17 cellular contexts compared by ENCODE assay signal in the genomic region with DNA sequence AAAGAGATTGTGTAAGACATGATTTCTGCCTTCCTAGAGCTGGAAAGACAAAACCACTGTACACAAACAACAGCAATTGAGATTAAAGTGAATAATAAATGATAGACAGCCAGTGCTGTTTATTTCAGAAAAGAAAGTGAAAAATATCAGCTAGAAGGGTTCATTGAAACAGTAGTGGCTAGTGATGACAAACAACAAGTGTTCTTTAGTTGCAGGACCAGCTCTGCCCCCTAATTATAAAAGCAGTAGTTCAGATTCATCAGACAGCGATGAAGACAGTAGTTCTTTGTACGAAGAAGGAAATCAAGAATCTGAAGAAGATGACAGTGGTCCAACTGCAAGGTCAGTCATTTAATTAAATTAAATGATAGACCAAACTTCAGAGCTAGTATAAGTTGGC. TPM values are rescaled to one million over a fixed set of nuclear protein-coding genes. Genes with fewer than 3 reads are reported as not detected.
DNase-seq lines count a peak whose midpoint lies in the region; TF ChIP-seq lines count a peak whose summit lies in the region.
"Had no signal": no experiment of that assay in that cellular context is flagged by ENCODE, and none has a peak within 500 bp of the region (broad histone marks: within the 10 kb centered on the region; RNA-seq: fewer than 3 reads in every experiment).

No MANE protein-coding gene starts in this region.

- DNase-seq in Ammon's horn (ENCODE audit: low spot score): peak; percentile 7
- DNase-seq in SK-MEL-5 (ENCODE audit: low read depth, low spot score): peak; percentile 54
- DNase-seq in foreskin melanocyte: peak; percentile 66
- DNase-seq in substantia nigra (lab: John Stamatoyannopoulos, UW): no peak
- DNase-seq in NCI-H82 treated with DMSO at 0.1 percent for 48 hours (lab: John Stamatoyannopoulos, UW; ENCODE audit: unreplicated experiment): no peak
- no peak for DNase-seq in glomerular visceral epithelial cell (ENCODE audit: extremely low spot score)
- no peak for DNase-seq in foreskin fibroblast
- DNase-seq: AML-193; Calu3; CD4-positive, alpha-beta memory T cell; DMS79 treated with DMSO at 0.1 percent for 48 hours; GF-D8; HCEC 1CT had no signal

- no peak for TF ChIP-seq CTCF in foreskin fibroblast (IDR thresholded peaks at IDR 0.05; ENCODE audit: low read depth, low read length)

- peak overlapping the region; percentile 11 for H3K27ac ChIP-seq in substantia nigra (ENCODE audit: low read depth, low read length, poor library complexity, severe bottlenecking)
- H3K27ac ChIP-seq: 22Rv1, A549, BLaER1 had no signal

- no peak overlapping the region for H3K4me3 ChIP-seq in foreskin fibroblast (ENCODE audit: low read depth in 1 of 2, low read length in 2 of 2)
- H3K4me3 ChIP-seq: A549, BLaER1, GM23338 had no signal

- in situ Hi-C loops in SK-MEL-5 (cut with HindIII; ENCODE audit: low pct_unique_long_range_greater_than_20kb, low sequenced_read_pairs): no loop called here

RNA-seq across cellular contexts. Expression of gene GPALPP1, which starts 14.8 kb away (rescaled TPM):
- total RNA-seq in SK-MEL-5 (2014; rRNA removed; shearing (Covaris generic)): 11.1 and 12.1 TPM in 2 replicates
- polyA plus RNA-seq in SK-MEL-5 (2015; cell fraction: cytosol; rRNA removed): 8.0 and 10.4 TPM in 2 replicates
- polyA plus RNA-seq in SK-MEL-5 (2015; cell fraction: nucleus; rRNA removed): 28.3 and 41.7 TPM in 2 replicates

RNA-seq across cellular contexts. Expression of gene NUFIP1, which starts 14.8 kb away (rescaled TPM):
- 5.1 and 6.1 TPM in 2 replicates for total RNA-seq in SK-MEL-5 (2014; rRNA removed; shearing (Covaris generic))
- 7.6 and 9.3 TPM in 2 replicates for polyA plus RNA-seq in SK-MEL-5 (2015; cell fraction: cytosol; rRNA removed)
- 3.2 and 6.9 TPM in 2 replicates for polyA plus RNA-seq in SK-MEL-5 (2015; cell fraction: nucleus; rRNA removed)

Comparison
In these comparisons a context has a peak if more than half of its experiments do, and no peak if none do; other contexts are left out.
1. DNase-seq: peak in Ammon's horn (single experiment), SK-MEL-5 (single experiment) and foreskin melanocyte (single experiment); none in substantia nigra (0 of 49), NCI-H82 treated with DMSO at 0.1 percent for 48 hours (single experiment), glomerular visceral epithelial cell (single experiment) and foreskin fibroblast (0 of 2).